9 cellular contexts compared by ENCODE assay signal in the genomic region with DNA sequence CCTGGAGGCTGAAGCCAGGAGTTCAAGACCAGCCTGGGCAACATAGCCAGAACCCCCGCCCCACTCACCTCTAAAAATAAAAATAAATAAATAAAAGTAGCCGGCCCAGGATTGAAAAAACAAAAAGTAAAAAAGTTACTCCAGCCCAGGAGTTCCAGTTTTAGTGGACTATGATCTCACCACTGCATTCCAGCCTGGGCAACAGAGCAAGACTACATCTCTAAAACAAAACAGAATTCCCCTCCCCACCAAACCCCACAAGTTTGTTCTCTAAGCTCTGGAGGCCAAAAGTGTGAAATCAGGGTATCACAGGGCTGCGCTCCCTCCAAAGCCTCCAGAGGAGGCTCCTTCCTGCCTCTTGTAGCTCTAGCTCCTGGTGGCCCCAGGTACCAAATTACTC. TPM values are rescaled to one million over a fixed set of nuclear protein-coding genes. Genes with fewer than 3 reads are reported as not detected.
DNase-seq lines count a peak whose midpoint lies in the region; ATAC-seq and TF ChIP-seq lines count a peak whose summit lies in the region.
"Had no signal": no experiment of that assay in that cellular context is flagged by ENCODE, and none has a peak within 500 bp of the region (broad histone marks: within the 10 kb centered on the region; RNA-seq: fewer than 3 reads in every experiment).

No MANE protein-coding gene starts in this region.

- no peak overlapping the region for H2AFZ ChIP-seq in HCT116 (ENCODE audit: low read depth, low read length, poor library complexity, severe bottlenecking)

- peak overlapping the region; percentile 10 to 85 (median 42) for H3K27ac Mint-ChIP-seq in CD4-positive, alpha-beta memory T cell
- peak overlapping the region; percentile 47 for H3K27ac Mint-ChIP-seq in activated naive CD8-positive, alpha-beta T cell treated with anti-CD3 and anti-CD28 coated beads, Interleukin-2, amount 50 U/mL, for 24 hours
- H3K27ac Mint-ChIP-seq in nephron: peak overlapping the region in 2 of 3 experiments; percentile 47 to 74

- no peaks in the 10 kb centered on the region for H3K9me3 ChIP-seq in CD4-positive, alpha-beta memory T cell (ENCODE audit: control insufficient read depth in 1 of 2, low read length in 2 of 2)
- H3K9me3 ChIP-seq in HCT116 (ENCODE audit: control insufficient read depth in 1 of 2, insufficient read depth in 1 of 2, low read depth in 1 of 2, low read length in 2 of 2): peaks cover 0 to 3% of the 10 kb centered on the region in 2 experiments; a peak in 1 of 4 replicates

- ATAC-seq in HCT116: no peak
- no peak for ATAC-seq in activated naive CD8-positive, alpha-beta T cell treated with anti-CD3 and anti-CD28 coated beads, Interleukin-2, amount 50 U/mL, for 24 hours
- no peak for ATAC-seq in left colon

- H3K4me3 Mint-ChIP-seq in CD4-positive, alpha-beta memory T cell: peak overlapping the region; percentile 79 to 89 (median 85)
- peak overlapping the region; percentile 82 for H3K4me3 Mint-ChIP-seq in activated naive CD8-positive, alpha-beta T cell treated with anti-CD3 and anti-CD28 coated beads, Interleukin-2, amount 50 U/mL, for 24 hours
- H3K4me3 Mint-ChIP-seq in nephron: peak overlapping the region; percentile 81 to 88 (median 84)

- no peak overlapping the region for H3K4me3 ChIP-seq in CD4-positive, alpha-beta memory T cell (ENCODE audit: low read length in 2 of 2)
- no peak overlapping the region for H3K4me3 ChIP-seq in HCT116 (replicated peaks in 1 of 2; ENCODE audit: low read depth in 1 of 2, low read length in 2 of 2)

- TF ChIP-seq CTCF in HCT116 (IDR thresholded peaks at IDR 0.05 in 2 of 3, conservative IDR thresholded peaks at IDR 0.05 in 1 of 3; ENCODE audit: borderline replicate concordance in 1 of 3, insufficient read depth in 1 of 3, low read depth in 2 of 3, low read length in 2 of 3): no peak
- TF ChIP-seq CTCF in nephron (IDR thresholded peaks at IDR 0.05; ENCODE audit: unreplicated experiment in 3 of 3): no peak

- no peak overlapping the region for H3K27ac ChIP-seq in CD4-positive, alpha-beta memory T cell (ENCODE audit: low read depth, low read length)
- no peak overlapping the region; the same call in 1 of the 2 replicates for H3K27ac ChIP-seq in HCT116 (ENCODE audit: low read depth, low read length)
- H3K27ac ChIP-seq: foreskin keratinocyte had no signal

- no peaks in the 10 kb centered on the region for H3K27me3 Mint-ChIP-seq in CD4-positive, alpha-beta memory T cell
- H3K27me3 Mint-ChIP-seq in activated naive CD8-positive, alpha-beta T cell treated with anti-CD3 and anti-CD28 coated beads, Interleukin-2, amount 50 U/mL, for 24 hours: no peaks in the 10 kb centered on the region
- H3K27me3 Mint-ChIP-seq in nephron (ENCODE audit: low read depth): no peaks in the 10 kb centered on the region

- CTCF ChIA-PET in CD4-positive, alpha-beta memory T cell (lab: Charles Lee; ENCODE audit: partially characterized antibody): interaction anchor here (2.3 to 6.8 kb wide), 2 partner anchors 35 to 143 kb away, joined by 6 to 36 read pairs; a partner anchor contains a TSS
- CTCF ChIA-PET in HCT116 (lab: Charles Lee): no interaction called here

- no peaks in the 10 kb centered on the region for H3K27me3 ChIP-seq in CD4-positive, alpha-beta memory T cell (ENCODE audit: insufficient read depth, low read length)
- H3K27me3 ChIP-seq in HCT116 (ENCODE audit: insufficient read depth, low read length): no peaks in the 10 kb centered on the region
- H3K27me3 ChIP-seq: dorsolateral prefrontal cortex, foreskin keratinocyte had no signal

- TF ChIP-seq POLR2A in HCT116 (IDR thresholded peaks at IDR 0.05; ENCODE audit: borderline replicate concordance, extremely low read depth, insufficient read depth, insufficient read length): no peak

- BruUV-seq in HCT116 (replicated peaks; lab: Mats Ljungman, UMichigan): TSS peak; percentile 49

- TF ChIP-seq RAD21 in HCT116 (IDR thresholded peaks at IDR 0.05; ENCODE audit: low read depth): no peak

- H3K79me2 ChIP-seq in HCT116 (ENCODE audit: insufficient read depth, low read length): no peaks in the 10 kb centered on the region; the same call in 1 of the 2 replicates

- H3K4me1 Mint-ChIP-seq in CD4-positive, alpha-beta memory T cell: peaks cover 20 to 54% (median 36%) of the 10 kb centered on the region in 4 donors
- peaks cover 62% of the 10 kb centered on the region for H3K4me1 Mint-ChIP-seq in activated naive CD8-positive, alpha-beta T cell treated with anti-CD3 and anti-CD28 coated beads, Interleukin-2, amount 50 U/mL, for 24 hours
- peaks cover 7% of the 10 kb centered on the region for H3K4me1 Mint-ChIP-seq in nephron

- RAD21 ChIA-PET in HCT116 (lab: Charles Lee; ENCODE audit: low non-redundant PET in 1 of 2, low total read pairs in 2 of 2, uncharacterized antibody in 2 of 2, unreplicated experiment in 2 of 2): no interaction called here

- no peaks in the 10 kb centered on the region for H3K36me3 ChIP-seq in CD4-positive, alpha-beta memory T cell (ENCODE audit: insufficient read depth, low read length)
- no peaks in the 10 kb centered on the region for H3K36me3 ChIP-seq in HCT116 (ENCODE audit: control insufficient read depth in 1 of 2, insufficient read depth in 2 of 2, low read length in 2 of 2)

- peaks cover 0 to 3% (median 0%) of the 10 kb centered on the region in 8 donors for H3K9me3 Mint-ChIP-seq in CD4-positive, alpha-beta memory T cell
- H3K9me3 Mint-ChIP-seq in activated naive CD8-positive, alpha-beta T cell treated with anti-CD3 and anti-CD28 coated beads, Interleukin-2, amount 50 U/mL, for 24 hours: no peaks in the 10 kb centered on the region
- no peaks in the 10 kb centered on the region for H3K9me3 Mint-ChIP-seq in nephron

- no peaks in the 10 kb centered on the region for H3K9me2 ChIP-seq in HCT116 (ENCODE audit: insufficient read depth)

- POLR2A ChIA-PET in CD4-positive, alpha-beta memory T cell (lab: Charles Lee; ENCODE audit: partially characterized antibody): interaction anchor here (3.2 kb wide), 1 partner anchor 68 kb away, joined by 16 read pairs; no protein-coding TSS in a partner anchor
- POLR2A ChIA-PET in HCT116 (lab: Charles Lee): no interaction called here

- peaks cover 0 to 1% of the 10 kb centered on the region in 2 donors for H3K36me3 Mint-ChIP-seq in CD4-positive, alpha-beta memory T cell
- H3K36me3 Mint-ChIP-seq in activated naive CD8-positive, alpha-beta T cell treated with anti-CD3 and anti-CD28 coated beads, Interleukin-2, amount 50 U/mL, for 24 hours (ENCODE audit: low read depth): peaks cover 10% of the 10 kb centered on the region
- peaks cover 5% of the 10 kb centered on the region for H3K36me3 Mint-ChIP-seq in nephron (ENCODE audit: low read depth)

- no peak for DNase-seq in CD4-positive, alpha-beta memory T cell
- DNase-seq in HCT116 (ENCODE audit: low read depth, low spot score) (no peak), SW 1271 (lab: John Stamatoyannopoulos, UW) (no peak), NCI-H187 (lab: John Stamatoyannopoulos, UW) (no peak), left colon (no peak)
- no peak for DNase-seq in activated naive CD8-positive, alpha-beta T cell treated with anti-CD3 and anti-CD28 coated beads, Interleukin-2, amount 50 U/mL, for 24 hours

- H4K20me1 ChIP-seq in HCT116 (ENCODE audit: insufficient read depth): no peaks in the 10 kb centered on the region

- intact Hi-C loops in CD4-positive, alpha-beta memory T cell (cut with micrococcal nuclease): no loop called here
- intact Hi-C loops in HCT116 (cut with micrococcal nuclease): no loop called here
- intact Hi-C loops in left colon (cut with DNase I, micrococcal nuclease): no loop called here

- H3K9ac ChIP-seq in HCT116 (ENCODE audit: low read length): no peak overlapping the region

- H3K4me1 ChIP-seq in CD4-positive, alpha-beta memory T cell (ENCODE audit: insufficient read depth, low read length): peaks cover 31% of the 10 kb centered on the region
- peaks cover 13 to 28% of the 10 kb centered on the region in 2 experiments; a peak in 2 of 4 replicates for H3K4me1 ChIP-seq in HCT116 (ENCODE audit: control insufficient read depth in 1 of 2, insufficient read depth in 2 of 2, low read length in 2 of 2)
- H3K4me1 ChIP-seq: foreskin keratinocyte had no signal

- peak overlapping the region; percentile 85 for H3K4me2 ChIP-seq in HCT116 (ENCODE audit: low read length)

TF ChIP-seq in HCT116, 20 proteins besides CTCF, POLR2A, EP300 and RAD21 (continues in another document):
- TF ChIP-seq EGR1 (IDR thresholded peaks at IDR 0.05; ENCODE audit: low read depth): no peak
- TF ChIP-seq, protein P1, sequence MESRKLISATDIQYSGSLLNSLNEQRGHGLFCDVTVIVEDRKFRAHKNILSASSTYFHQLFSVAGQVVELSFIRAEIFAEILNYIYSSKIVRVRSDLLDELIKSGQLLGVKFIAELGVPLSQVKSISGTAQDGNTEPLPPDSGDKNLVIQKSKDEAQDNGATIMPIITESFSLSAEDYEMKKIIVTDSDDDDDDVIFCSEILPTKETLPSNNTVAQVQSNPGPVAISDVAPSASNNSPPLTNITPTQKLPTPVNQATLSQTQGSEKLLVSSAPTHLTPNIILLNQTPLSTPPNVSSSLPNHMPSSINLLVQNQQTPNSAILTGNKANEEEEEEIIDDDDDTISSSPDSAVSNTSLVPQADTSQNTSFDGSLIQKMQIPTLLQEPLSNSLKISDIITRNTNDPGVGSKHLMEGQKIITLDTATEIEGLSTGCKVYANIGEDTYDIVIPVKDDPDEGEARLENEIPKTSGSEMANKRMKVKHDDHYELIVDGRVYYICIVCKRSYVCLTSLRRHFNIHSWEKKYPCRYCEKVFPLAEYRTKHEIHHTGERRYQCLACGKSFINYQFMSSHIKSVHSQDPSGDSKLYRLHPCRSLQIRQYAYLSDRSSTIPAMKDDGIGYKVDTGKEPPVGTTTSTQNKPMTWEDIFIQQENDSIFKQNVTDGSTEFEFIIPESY (IDR thresholded peaks at IDR 0.05; ENCODE audit: extremely low read depth, insufficient replicate concordance, low read length): no peak
- no peak for TF ChIP-seq CEBPB (IDR thresholded peaks at IDR 0.05; ENCODE audit: low read depth)

RNA-seq across cellular contexts. Expression of a gene that starts 1.7 kb away (rescaled TPM):
- total RNA-seq in CD4-positive, alpha-beta memory T cell: 10 to 100 TPM; 48.7 to 53.9 TPM
- polyA plus RNA-seq in CD4-positive, alpha-beta memory T cell: 1 to 10 TPM in 1 of 2 donors, under 1 TPM in 1; 0.93 to 5.9 TPM
- total RNA-seq in HCT116 (2021; ENCODE audit: unreplicated experiment) (46.3 TPM), left colon (10 to 100 TPM; 72.8 to 75.3 TPM)
- polyA plus RNA-seq in HCT116 (2012): 25.8 and 32.0 TPM in 2 replicates

RNA-seq across cellular contexts. Expression of a gene that starts 34.3 kb away (rescaled TPM):
- total RNA-seq in CD4-positive, alpha-beta memory T cell: 10 to 100 TPM; 98.9 to 99.5 TPM
- 10 to 100 TPM; 19.3 to 31.7 TPM for polyA plus RNA-seq in CD4-positive, alpha-beta memory T cell
- total RNA-seq in HCT116 (2021; ENCODE audit: unreplicated experiment) (45.9 TPM), left colon (10 to 100 TPM; 26.7 to 27.6 TPM)
- 27.7 and 31.6 TPM in 2 replicates for polyA plus RNA-seq in HCT116 (2012)

RNA-seq across cellular contexts. Expression of a gene that starts 40.5 kb away (rescaled TPM):
- total RNA-seq in CD4-positive, alpha-beta memory T cell: under 1 TPM in 1 of 2 experiments, not detected in 1; 0.39 TPM
- polyA plus RNA-seq in CD4-positive, alpha-beta memory T cell: under 1 TPM in 1 of 2 donors, not detected in 1; 0.14 TPM
- total RNA-seq in HCT116 (2021; ENCODE audit: unreplicated experiment) (0.44 TPM), left colon (10 to 100 TPM; 50.8 to 69.8 TPM)
- 0.10 and 0.25 TPM in 2 replicates for polyA plus RNA-seq in HCT116 (2012)
- total RNA-seq: foreskin keratinocyte had no signal
- polyA plus RNA-seq: foreskin keratinocyte had no signal

RNA-seq across cellular contexts. Expression of a gene that starts 49.5 kb away (rescaled TPM):
- 10 to 100 TPM; 18.8 TPM for total RNA-seq in CD4-positive, alpha-beta memory T cell
- polyA plus RNA-seq in CD4-positive, alpha-beta memory T cell: 10 to 100 TPM; 29.4 to 50.3 TPM
- total RNA-seq in HCT116 (2021; ENCODE audit: unreplicated experiment) (83.3 TPM), left colon (10 to 100 TPM; 13.4 to 23.7 TPM)
- polyA plus RNA-seq in HCT116 (2012): 41.2 and 59.1 TPM in 2 replicates

Comparison
In these comparisons a context has a peak if more than half of its experiments do, and no peak if none do; other contexts are left out.
1. RNA of a gene that starts 40.5 kb away (total RNA-seq): 50.8 to 69.8 TPM in left colon; 0.44 TPM in HCT116 (single experiment) and 0.39 TPM in CD4-positive, alpha-beta memory T cell; every median in the first group is over 10 times any median in the second.
2. Peak in every context shown above with its lines, with median percentiles within 50 percentile points of each other: H3K27ac Mint-ChIP-seq and H3K4me3 Mint-ChIP-seq.